1 cellular context compared by ENCODE assay signal in the genomic region with DNA sequence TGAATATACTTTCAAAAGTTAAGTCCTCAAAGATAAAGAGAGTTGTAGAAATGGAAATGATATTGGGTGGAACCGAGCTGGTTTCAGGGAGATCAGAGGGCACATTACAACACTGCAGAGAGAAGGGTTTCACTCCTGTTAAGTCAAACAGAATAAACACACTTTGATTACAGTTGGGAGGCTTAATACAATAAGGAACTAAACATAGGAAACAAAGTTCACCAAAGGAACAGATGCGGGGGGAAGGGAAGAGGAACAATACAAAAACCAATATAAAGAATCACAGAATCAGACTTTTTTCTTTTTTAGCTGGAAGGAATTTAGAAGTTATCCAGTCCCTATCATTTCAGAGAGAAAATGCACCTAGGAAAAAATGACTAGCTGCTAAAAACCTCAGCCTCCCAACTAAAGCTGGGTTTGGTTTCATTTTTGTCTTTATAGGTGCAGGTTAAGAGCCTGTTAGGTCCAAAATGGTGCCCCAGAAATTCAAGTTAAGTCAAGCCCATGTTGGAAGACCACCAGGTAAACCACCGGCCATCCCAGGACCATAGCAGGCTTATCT.
A peak's percentile ranks its signal among the peaks of the same experiment; 100 is the strongest.
TF ChIP-seq lines count a peak whose summit lies in the region.

No MANE protein-coding gene starts in this region.

TF ChIP-seq in liver, 16 proteins besides CTCF, POLR2A, EP300 and RAD21 (continued from another document):
- TF ChIP-seq, protein P1, sequence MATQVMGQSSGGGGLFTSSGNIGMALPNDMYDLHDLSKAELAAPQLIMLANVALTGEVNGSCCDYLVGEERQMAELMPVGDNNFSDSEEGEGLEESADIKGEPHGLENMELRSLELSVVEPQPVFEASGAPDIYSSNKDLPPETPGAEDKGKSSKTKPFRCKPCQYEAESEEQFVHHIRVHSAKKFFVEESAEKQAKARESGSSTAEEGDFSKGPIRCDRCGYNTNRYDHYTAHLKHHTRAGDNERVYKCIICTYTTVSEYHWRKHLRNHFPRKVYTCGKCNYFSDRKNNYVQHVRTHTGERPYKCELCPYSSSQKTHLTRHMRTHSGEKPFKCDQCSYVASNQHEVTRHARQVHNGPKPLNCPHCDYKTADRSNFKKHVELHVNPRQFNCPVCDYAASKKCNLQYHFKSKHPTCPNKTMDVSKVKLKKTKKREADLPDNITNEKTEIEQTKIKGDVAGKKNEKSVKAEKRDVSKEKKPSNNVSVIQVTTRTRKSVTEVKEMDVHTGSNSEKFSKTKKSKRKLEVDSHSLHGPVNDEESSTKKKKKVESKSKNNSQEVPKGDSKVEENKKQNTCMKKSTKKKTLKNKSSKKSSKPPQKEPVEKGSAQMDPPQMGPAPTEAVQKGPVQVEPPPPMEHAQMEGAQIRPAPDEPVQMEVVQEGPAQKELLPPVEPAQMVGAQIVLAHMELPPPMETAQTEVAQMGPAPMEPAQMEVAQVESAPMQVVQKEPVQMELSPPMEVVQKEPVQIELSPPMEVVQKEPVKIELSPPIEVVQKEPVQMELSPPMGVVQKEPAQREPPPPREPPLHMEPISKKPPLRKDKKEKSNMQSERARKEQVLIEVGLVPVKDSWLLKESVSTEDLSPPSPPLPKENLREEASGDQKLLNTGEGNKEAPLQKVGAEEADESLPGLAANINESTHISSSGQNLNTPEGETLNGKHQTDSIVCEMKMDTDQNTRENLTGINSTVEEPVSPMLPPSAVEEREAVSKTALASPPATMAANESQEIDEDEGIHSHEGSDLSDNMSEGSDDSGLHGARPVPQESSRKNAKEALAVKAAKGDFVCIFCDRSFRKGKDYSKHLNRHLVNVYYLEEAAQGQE (IDR thresholded peaks at IDR 0.05), result no peak
- TF ChIP-seq HNF4A (conservative IDR thresholded peaks at IDR 0.05), result peak; percentile 85 to 87
